In genomic region chr4:74159397-74159709, GRCh38 we compare ENCODE assay signal across 1 cellular context.
TF ChIP-seq lines count a peak whose summit lies in the region.

No MANE protein-coding gene starts in this region.

TF ChIP-seq in HepG2, 621 proteins besides CTCF, POLR2A, EP300 and RAD21 (continued from another document):
- TF ChIP-seq SYNCRIP (IDR thresholded peaks at IDR 0.05; ENCODE audit: insufficient read depth, low read depth, low read length): no peak
- no peak for TF ChIP-seq ZFX (CRISPR knock-in tag; IDR thresholded peaks at IDR 0.05; ENCODE audit: low read depth)
- no peak for TF ChIP-seq DNMT1 (CRISPR knock-in tag; IDR thresholded peaks at IDR 0.05)
